In the genomic region with DNA sequence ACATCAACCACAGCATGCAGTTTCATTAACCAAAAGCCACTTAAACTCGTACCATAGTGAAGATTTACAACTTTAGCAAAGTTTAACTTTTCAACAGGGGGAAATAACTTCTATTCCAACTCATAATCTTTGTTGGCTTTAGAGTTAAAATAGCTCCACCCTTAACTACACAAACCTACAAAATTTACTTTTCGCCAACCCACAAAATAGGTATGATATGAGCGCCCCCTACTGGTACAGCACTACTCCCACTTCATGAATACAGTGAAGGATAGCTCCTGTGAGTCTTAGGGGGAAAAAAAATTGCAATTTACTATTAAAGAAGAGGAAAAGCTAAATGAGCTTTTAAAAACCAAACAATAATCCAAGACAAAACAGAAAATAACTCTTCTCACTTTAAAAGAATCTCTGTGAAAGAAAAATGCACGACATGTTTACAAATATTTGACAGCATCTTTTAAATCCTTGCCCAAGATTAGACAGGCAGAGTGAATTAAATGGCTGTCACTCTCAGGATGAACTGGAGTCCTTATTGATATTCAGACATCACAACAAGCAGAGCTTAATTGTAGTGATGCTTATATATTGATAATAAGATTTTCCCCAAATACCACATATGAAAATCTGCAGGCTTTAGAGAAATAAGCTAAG, we compare ENCODE assay signal across 8 cellular contexts. TPM values are rescaled to one million over a fixed set of nuclear protein-coding genes. Genes with fewer than 3 reads are reported as not detected.
DNase-seq lines count a peak whose midpoint lies in the region; ATAC-seq, FAIRE-seq and TF ChIP-seq lines count a peak whose summit lies in the region.

No MANE protein-coding gene starts in this region.

- no peaks in the 10 kb centered on the region for H3K36me3 ChIP-seq in astrocyte (ENCODE audit: insufficient read depth, low read length)
- no peaks in the 10 kb centered on the region for H3K36me3 ChIP-seq in smooth muscle cell (ENCODE audit: low read depth)

- TF ChIP-seq POLR2A in H54 (IDR thresholded peaks at IDR 0.05; ENCODE audit: low read depth, low read length), result no peak

- peak overlapping the region; percentile 20 for H2AFZ ChIP-seq in astrocyte (ENCODE audit: low read depth, low read length)
- H2AFZ ChIP-seq in smooth muscle cell (ENCODE audit: low read depth), result peak overlapping the region; percentile 42

- H3K9me3 ChIP-seq in astrocyte (ENCODE audit: insufficient read depth, low read depth, low read length) (no peaks in the 10 kb centered on the region), smooth muscle cell (replicated peaks; ENCODE audit: low read depth) (no peaks in the 10 kb centered on the region)

- no peak overlapping the region for H3K4me3 ChIP-seq in astrocyte (ENCODE audit: insufficient read depth, low read depth, low read length)
- H3K4me3 ChIP-seq in smooth muscle cell, result peak overlapping the region; percentile 16

- H3F3A ChIP-seq in smooth muscle cell (ENCODE audit: low read depth), result no peaks in the 10 kb centered on the region

- TF ChIP-seq CTCF in astrocyte (IDR thresholded peaks at IDR 0.05; ENCODE audit: insufficient read depth, low read depth, low read length), result peak; percentile 97
- peak; percentile 97 for TF ChIP-seq CTCF in smooth muscle cell (IDR thresholded peaks at IDR 0.05; ENCODE audit: borderline replicate concordance, insufficient read depth, poor library complexity, severe bottlenecking)

- no peak overlapping the region for H3K27ac Mint-ChIP-seq in astrocyte (ENCODE audit: unreplicated experiment)

- no peaks in the 10 kb centered on the region for H3K9me3 Mint-ChIP-seq in astrocyte (ENCODE audit: unreplicated experiment)

- 4% methylated on average over 4 of the region's 4 CpGs for WGBS in smooth muscle cell (ENCODE audit: low lambda C conversion rate)

- no peaks in the 10 kb centered on the region for H3K27me3 ChIP-seq in astrocyte (ENCODE audit: insufficient read depth, low read length)
- peaks cover 22% of the 10 kb centered on the region for H3K27me3 ChIP-seq in smooth muscle cell (ENCODE audit: low read depth)

- DNase-seq in H54 (ENCODE audit: insufficient read length, low spot score) (no peak), MV-4-11 (lab: John Stamatoyannopoulos, UW) (peak; percentile 34), T-helper 2 cell (peak in 4 of 5 experiments; percentile 27 to 65 (median 39)), astrocyte (ENCODE audit: low read depth) (peak; percentile 41), hypothalamus (lab: John Stamatoyannopoulos, UW) (peak in 28 of 51 donors; percentile 0 to 79 (median 26)), smooth muscle cell (lab: John Stamatoyannopoulos, UW; ENCODE audit: unreplicated experiment) (peak; percentile 2)

- ATAC-seq in HG03280 (IDR thresholded peaks at IDR 0.05; ENCODE audit: unreplicated experiment), result no peak

- H3K9ac ChIP-seq in astrocyte (ENCODE audit: low read length) (no peak overlapping the region), smooth muscle cell (ENCODE audit: low read depth) (no peak overlapping the region)

- no peak overlapping the region for H3K4me3 Mint-ChIP-seq in astrocyte (ENCODE audit: unreplicated experiment)

- no peaks in the 10 kb centered on the region for H4K20me1 ChIP-seq in astrocyte (ENCODE audit: insufficient read depth, low read length)
- H4K20me1 ChIP-seq in smooth muscle cell (ENCODE audit: low read depth), result no peaks in the 10 kb centered on the region

- H3K36me3 Mint-ChIP-seq in astrocyte (ENCODE audit: low read depth, unreplicated experiment), result no peaks in the 10 kb centered on the region

- H3K27me3 Mint-ChIP-seq in astrocyte (ENCODE audit: low read depth, unreplicated experiment), result no peaks in the 10 kb centered on the region

- H3K79me2 ChIP-seq in astrocyte (ENCODE audit: insufficient read depth, low read length) (no peaks in the 10 kb centered on the region), smooth muscle cell (ENCODE audit: low read depth) (no peaks in the 10 kb centered on the region)

- H3K4me2 ChIP-seq in astrocyte (ENCODE audit: low read length), result no peak overlapping the region
- peak overlapping the region; percentile 58 for H3K4me2 ChIP-seq in smooth muscle cell

- peaks cover 4% of the 10 kb centered on the region for H3K4me1 Mint-ChIP-seq in astrocyte (ENCODE audit: low read depth, unreplicated experiment)

- no peak overlapping the region for H3K27ac ChIP-seq in astrocyte (ENCODE audit: low read depth, low read length)
- no peak overlapping the region for H3K27ac ChIP-seq in smooth muscle cell (ENCODE audit: low read depth)

- H3K4me1 ChIP-seq in astrocyte (ENCODE audit: insufficient read depth, low read length) (no peaks in the 10 kb centered on the region), smooth muscle cell (ENCODE audit: low read depth) (no peaks in the 10 kb centered on the region)

- peak; percentile 94 for FAIRE-seq in G401.6 (lab: Jason Lieb, UNC)
- peak; percentile 92 for FAIRE-seq in H54 (lab: Jason Lieb, UNC)
- peak; percentile 23 for FAIRE-seq in astrocyte (lab: Jason Lieb, UNC)

RNA-seq across cellular contexts. Expression of gene TMEFF2, which starts 32.2 kb away (rescaled TPM):
- total RNA-seq in astrocyte (0.26 and 0.41 TPM in 2 replicates), smooth muscle cell (0.27 TPM in 1 of 2 replicates, not detected in the other)
- polyA plus RNA-seq in smooth muscle cell, result not detected in 2 replicates
